In genomic region chr3:98445949-98446406, GRCh38 we compare ENCODE assay signal across 13 cellular contexts. TPM values are rescaled to one million over a fixed set of nuclear protein-coding genes. Genes with fewer than 3 reads are reported as not detected.
A peak's percentile ranks its signal among the peaks of the same experiment; 100 is the strongest.
DNase-seq lines count a peak whose midpoint lies in the region; ATAC-seq and TF ChIP-seq lines count a peak whose summit lies in the region.
"Had no signal": no experiment of that assay in that cellular context is flagged by ENCODE, and none has a peak within 500 bp of the region (broad histone marks: within the 10 kb centered on the region; RNA-seq: fewer than 3 reads in every experiment).

No MANE protein-coding gene starts in this region.

- POLR2A ChIA-PET in WTC11 (lab: Charles Lee) = no interaction called here

- no peak overlapping the region for H3K27ac ChIP-seq in gastrocnemius medialis

- ATAC-seq in GM18498 (IDR thresholded peaks at IDR 0.05; ENCODE audit: unreplicated experiment) = peak; percentile 84
- ATAC-seq in HG02973 (IDR thresholded peaks at IDR 0.05; ENCODE audit: unreplicated experiment) = peak; percentile 88
- ATAC-seq in WTC11 = peak; percentile 26; the same call in 1 of the 2 replicates
- no peak for ATAC-seq in gastrocnemius medialis
- ATAC-seq in HG03135 (IDR thresholded peaks at IDR 0.05; ENCODE audit: unreplicated experiment) = no peak
- ATAC-seq: natural killer cell treated with Interleukin-12 subunit alpha and Interleukin-12 subunit beta and Interleukin-15 and Interleukin-18, amount 100 ng/mL, for 72 hours; stimulated activated naive CD8-positive, alpha-beta T cell treated with anti-CD3 and anti-CD28 coated beads, Interleukin-15, amount 100 ng/mL, for 72 hours had no signal

- in situ Hi-C loops in gastrocnemius medialis (cut with MboI; ENCODE audit: low sequenced_read_pairs in 4 of 4) = no loop called here

- H3K36me3 ChIP-seq in gastrocnemius medialis = no peaks in the 10 kb centered on the region

- intact Hi-C loops in gastrocnemius medialis (cut with DNase I; ENCODE audit: low total_unique reads) = no loop called here

- no peaks in the 10 kb centered on the region for H3K4me1 ChIP-seq in gastrocnemius medialis

- H3K36me3 Mint-ChIP-seq in WTC11 (no peaks in the 10 kb centered on the region), endothelial cell (ENCODE audit: low read depth, unreplicated experiment) (no peaks in the 10 kb centered on the region)
- H3K36me3 Mint-ChIP-seq: natural killer cell treated with Interleukin-12 subunit alpha and Interleukin-12 subunit beta and Interleukin-15 and Interleukin-18, amount 100 ng/mL, for 72 hours had no signal

- H3K4me1 Mint-ChIP-seq in WTC11 (peaks cover 6% of the 10 kb centered on the region), endothelial cell (ENCODE audit: unreplicated experiment) (peaks cover 4% of the 10 kb centered on the region)

- no peak overlapping the region for H3K4me3 ChIP-seq in gastrocnemius medialis

- DNase-seq in GM20000 (ENCODE audit: low spot score) (peak; percentile 24), WTC11 (ENCODE audit: low spot score) (no peak), endothelial cell (ENCODE audit: low spot score) (no peak), gastrocnemius medialis (no peak)
- DNase-seq in activated CD4-positive, alpha-beta T cell treated with anti-CD3 and anti-CD28 coated beads, Interleukin-2, amount 50 U/mL, for 4 hours = no peak
- DNase-seq: activated CD4-positive, CD25-positive, alpha-beta regulatory T cell treated with anti-CD3 and anti-CD28 coated beads, Interleukin-2, amount 50 U/mL, for 72 hours; effector CD8-positive, alpha-beta T cell; NCI-H2081; stimulated activated naive CD8-positive, alpha-beta T cell treated with anti-CD3 and anti-CD28 coated beads, Interleukin-15, amount 100 ng/mL, for 72 hours had no signal

- peaks cover 8% of the 10 kb centered on the region for H3K9me3 Mint-ChIP-seq in WTC11
- H3K9me3 Mint-ChIP-seq in endothelial cell (ENCODE audit: unreplicated experiment) = no peaks in the 10 kb centered on the region
- H3K9me3 Mint-ChIP-seq: natural killer cell treated with Interleukin-12 subunit alpha and Interleukin-12 subunit beta and Interleukin-15 and Interleukin-18, amount 100 ng/mL, for 72 hours; stimulated activated naive CD8-positive, alpha-beta T cell treated with anti-CD3 and anti-CD28 coated beads, Interleukin-15, amount 100 ng/mL, for 72 hours had no signal

- H3K27me3 Mint-ChIP-seq in WTC11 (ENCODE audit: low read depth) = no peaks in the 10 kb centered on the region
- no peaks in the 10 kb centered on the region for H3K27me3 Mint-ChIP-seq in endothelial cell (ENCODE audit: unreplicated experiment)

- peak overlapping the region; percentile 42; the same call in 1 of the 2 replicates for H3K27ac Mint-ChIP-seq in WTC11
- H3K27ac Mint-ChIP-seq in endothelial cell (ENCODE audit: unreplicated experiment) = no peak overlapping the region
- H3K27ac Mint-ChIP-seq: natural killer cell treated with Interleukin-12 subunit alpha and Interleukin-12 subunit beta and Interleukin-15 and Interleukin-18, amount 100 ng/mL, for 72 hours; stimulated activated naive CD8-positive, alpha-beta T cell treated with anti-CD3 and anti-CD28 coated beads, Interleukin-15, amount 100 ng/mL, for 72 hours had no signal

- H3K9me3 ChIP-seq in gastrocnemius medialis = no peaks in the 10 kb centered on the region

- H3K27me3 ChIP-seq in gastrocnemius medialis = no peaks in the 10 kb centered on the region

- TF ChIP-seq POLR2A in gastrocnemius medialis (IDR thresholded peaks at IDR 0.05) = no peak

- TF ChIP-seq CTCF in GM20000 (IDR thresholded peaks at IDR 0.05; ENCODE audit: extremely low read depth, missing control alignments) (no peak), WTC11 (IDR thresholded peaks at IDR 0.05) (no peak), endothelial cell (IDR thresholded peaks at IDR 0.05; ENCODE audit: unreplicated experiment) (no peak), gastrocnemius medialis (IDR thresholded peaks at IDR 0.05 in 4 of 5, conservative IDR thresholded peaks at IDR 0.05 in 1 of 5) (no peak)

- CTCF ChIA-PET in WTC11 (lab: Charles Lee) = interaction anchor here (1.0 kb wide), 1 partner anchor 102 kb away, joined by 4 read pairs; no protein-coding TSS in a partner anchor

- H3K4me3 Mint-ChIP-seq in WTC11 = no peak overlapping the region
- H3K4me3 Mint-ChIP-seq in endothelial cell (ENCODE audit: unreplicated experiment) = no peak overlapping the region
- H3K4me3 Mint-ChIP-seq: natural killer cell treated with Interleukin-12 subunit alpha and Interleukin-12 subunit beta and Interleukin-15 and Interleukin-18, amount 100 ng/mL, for 72 hours; stimulated activated naive CD8-positive, alpha-beta T cell treated with anti-CD3 and anti-CD28 coated beads, Interleukin-15, amount 100 ng/mL, for 72 hours had no signal

TF ChIP-seq in WTC11, 78 proteins besides CTCF, POLR2A, EP300 and RAD21 (continues in another document):
- no peak for TF ChIP-seq NFYB (CRISPR knock-in tag; conservative IDR thresholded peaks at IDR 0.05; ENCODE audit: low read depth)
- no peak for TF ChIP-seq FOXK1 (CRISPR knock-in tag; IDR thresholded peaks at IDR 0.05)
- TF ChIP-seq ZNF263 (CRISPR knock-in tag; IDR thresholded peaks at IDR 0.05; ENCODE audit: low read depth) = no peak
- no peak for TF ChIP-seq AFF4 (CRISPR knock-in tag; IDR thresholded peaks at IDR 0.05; ENCODE audit: borderline replicate concordance)
- TF ChIP-seq ELF4 (CRISPR knock-in tag; IDR thresholded peaks at IDR 0.05; ENCODE audit: low read depth) = no peak
- TF ChIP-seq HMGA2 (CRISPR knock-in tag; IDR thresholded peaks at IDR 0.05) = no peak
- TF ChIP-seq CDX4 (CRISPR knock-in tag; IDR thresholded peaks at IDR 0.05; ENCODE audit: borderline replicate concordance) = no peak
- no peak for TF ChIP-seq ZBTB21 (CRISPR knock-in tag; IDR thresholded peaks at IDR 0.05; ENCODE audit: borderline replicate concordance)
- no peak for TF ChIP-seq E2F1 (CRISPR knock-in tag; IDR thresholded peaks at IDR 0.05)
- no peak for TF ChIP-seq ZSCAN18 (CRISPR knock-in tag; IDR thresholded peaks at IDR 0.05)
- no peak for TF ChIP-seq TEAD1 (CRISPR knock-in tag; IDR thresholded peaks at IDR 0.05)

RNA-seq across cellular contexts. Expression of gene OR5K1, which starts 17.0 kb away (rescaled TPM):
- total RNA-seq in WTC11 (2021) (not detected in 3 replicates), endothelial cell (ENCODE audit: unreplicated experiment) (not detected), gastrocnemius medialis (not detected)
- total RNA-seq: natural killer cell treated with Interleukin-12 subunit alpha and Interleukin-12 subunit beta and Interleukin-15 and Interleukin-18, amount 100 ng/mL, for 72 hours had no signal

RNA-seq across cellular contexts. Expression of gene OR5K2, which starts 51.5 kb away (rescaled TPM):
- total RNA-seq in WTC11 (2021) = not detected in 3 replicates
- total RNA-seq in endothelial cell (ENCODE audit: unreplicated experiment) = not detected
- total RNA-seq in gastrocnemius medialis = not detected
- total RNA-seq: natural killer cell treated with Interleukin-12 subunit alpha and Interleukin-12 subunit beta and Interleukin-15 and Interleukin-18, amount 100 ng/mL, for 72 hours had no signal

RNA-seq across cellular contexts. Expression of gene OR5K3, which starts 55.5 kb away (rescaled TPM):
- not detected in 3 replicates for total RNA-seq in WTC11 (2021)
- not detected for total RNA-seq in endothelial cell (ENCODE audit: unreplicated experiment)
- total RNA-seq in gastrocnemius medialis = not detected
- total RNA-seq: natural killer cell treated with Interleukin-12 subunit alpha and Interleukin-12 subunit beta and Interleukin-15 and Interleukin-18, amount 100 ng/mL, for 72 hours had no signal

Comparison
In these comparisons a context has a peak if more than half of its experiments do, and no peak if none do; other contexts are left out.
1. ATAC-seq: peak in GM18498 (single experiment), HG02973 (single experiment) and WTC11 (single experiment); none in gastrocnemius medialis (0 of 2) and HG03135 (single experiment).